ENCODE assay signal across 8 cellular contexts in genomic region chr7:23597908-23598224, GRCh38. TPM values are rescaled to one million over a fixed set of nuclear protein-coding genes. Genes with fewer than 3 reads are reported as not detected.
DNase-seq lines count a peak whose midpoint lies in the region; TF ChIP-seq lines count a peak whose summit lies in the region.

No MANE protein-coding gene starts in this region.

- peak overlapping the region in 1 of 2 experiments; percentile 48 for H2BK12ac ChIP-seq in mesenchymal stem cell (ENCODE audit: low read length in 2 of 2)

- no peak overlapping the region for H3K23ac ChIP-seq in mesenchymal stem cell (ENCODE audit: low read length in 2 of 2)

- peak overlapping the region; percentile 86 for H2BK5ac ChIP-seq in mesenchymal stem cell (ENCODE audit: low read depth, low read length, poor library complexity, severe bottlenecking)

- TF ChIP-seq CTCF in mammary epithelial cell (conservative IDR thresholded peaks at IDR 0.05 in 1 of 2, IDR thresholded peaks at IDR 0.05 in 1 of 2; ENCODE audit: extremely low read depth in 1 of 2, insufficient read depth in 1 of 2, low read depth in 1 of 2, low read length in 2 of 2), result no peak

- H3K27ac ChIP-seq in mammary epithelial cell (ENCODE audit: insufficient read depth, low read depth, low read length), result peak overlapping the region; percentile 55
- peak overlapping the region; percentile 61 for H3K27ac ChIP-seq in mesenchymal stem cell (ENCODE audit: low read length, poor library complexity, severe bottlenecking)
- H3K27ac ChIP-seq in urinary bladder (ENCODE audit: low read depth), result peak overlapping the region; percentile 76

- peak overlapping the region; percentile 90 to 95 for H3K18ac ChIP-seq in mesenchymal stem cell (ENCODE audit: low read depth in 1 of 2, low read length in 2 of 2)

- WGBS in mammary epithelial cell (ENCODE audit: low coverage, missing lambda C conversion rate), result 0% methylated on average over 3 of the region's 7 CpGs
- WGBS in mesenchymal stem cell, result 0% methylated on average over 3 of the region's 7 CpGs
- WGBS in urinary bladder, result 1% methylated on average over 7 of the region's 7 CpGs

- H3K9ac ChIP-seq in mammary epithelial cell (ENCODE audit: insufficient read depth, low read length) (peak overlapping the region; percentile 81), mesenchymal stem cell (ENCODE audit: low read length) (peak overlapping the region; percentile 93)

- in situ Hi-C loops in mammary epithelial cell (cut with MboI; ENCODE audit: low sequenced_read_pairs in 2 of 2), result no loop called here

- H3K36me3 ChIP-seq in mammary epithelial cell (ENCODE audit: insufficient read depth, low read length) (no peaks in the 10 kb centered on the region), mesenchymal stem cell (ENCODE audit: control insufficient read depth in 1 of 2, insufficient read depth in 2 of 2, low read depth in 1 of 2, low read length in 2 of 2) (peaks cover 0 to 3% of the 10 kb centered on the region in 2 experiments), urinary bladder (ENCODE audit: insufficient read depth) (no peaks in the 10 kb centered on the region)

- peaks cover 13% of the 10 kb centered on the region for H3K79me1 ChIP-seq in mesenchymal stem cell (replicated peaks; ENCODE audit: low read length, poor library complexity, severe bottlenecking)

- DNase-seq in SIG-M5 treated with dmso at 0.1 percent for 504 hours (lab: John Stamatoyannopoulos, UW; ENCODE audit: unreplicated experiment) (peak; percentile 46), SIG-M5 (lab: John Stamatoyannopoulos, UW) (no peak), mammary epithelial cell (no peak), mesenchymal stem cell (no peak), DMS53 (lab: John Stamatoyannopoulos, UW) (no peak), hepatic stellate cell (ENCODE audit: low spot score) (no peak)
- no peak for DNase-seq in Jurkat, Clone E6-1 (ENCODE audit: low read depth, low spot score)

- dilution Hi-C loops in mammary epithelial cell (cut with HindIII; ENCODE audit: low sequenced_read_pairs), result loop anchor here (5.0 kb wide), 1 partner anchor 59 kb away; no protein-coding TSS in a partner anchor

- peak overlapping the region; percentile 60 for H3K4me3 ChIP-seq in Jurkat, Clone E6-1 (ENCODE audit: low read length)
- peak overlapping the region; percentile 60 to 83 (median 78) for H3K4me3 ChIP-seq in mammary epithelial cell (replicated peaks in 1 of 3; ENCODE audit: insufficient read depth in 1 of 3, low read depth in 2 of 3, low read length in 3 of 3)
- peak overlapping the region; percentile 89 to 95 for H3K4me3 ChIP-seq in mesenchymal stem cell (ENCODE audit: insufficient read depth in 1 of 2, low read depth in 1 of 2, low read length in 2 of 2)
- peak overlapping the region; percentile 80 for H3K4me3 ChIP-seq in urinary bladder (ENCODE audit: low read depth, low read length)

- no peak overlapping the region for H4K8ac ChIP-seq in mesenchymal stem cell (ENCODE audit: low read length)

- H2AK5ac ChIP-seq in mesenchymal stem cell (ENCODE audit: low read length, severe bottlenecking), result no peak overlapping the region

- peak overlapping the region; percentile 82 for H2BK120ac ChIP-seq in mesenchymal stem cell (ENCODE audit: low read depth, low read length)

- CTCF ChIA-PET in mammary epithelial cell (lab: Charles Lee; ENCODE audit: low non-redundant PET), result interaction anchor here (0.6 kb wide), 1 partner anchor 11 kb away, joined by 5 read pairs; no protein-coding TSS in a partner anchor

- H4K20me1 ChIP-seq in mammary epithelial cell (ENCODE audit: insufficient read depth, low read length), result no peaks in the 10 kb centered on the region

- intact Hi-C loops in mammary epithelial cell (cut with micrococcal nuclease), result loop anchor here (5.0 kb wide), 1 partner anchor 99 kb away; no protein-coding TSS in a partner anchor

- peak overlapping the region; percentile 89 for H2AFZ ChIP-seq in mammary epithelial cell (ENCODE audit: low read depth, low read length)
- peak overlapping the region; percentile 97 for H2AFZ ChIP-seq in mesenchymal stem cell (ENCODE audit: low read depth, low read length)

- H3K27me3 ChIP-seq in mammary epithelial cell (ENCODE audit: insufficient read depth, low read length) (no peaks in the 10 kb centered on the region), mesenchymal stem cell (ENCODE audit: control insufficient read depth in 1 of 2, insufficient read depth in 1 of 2, low read length in 2 of 2) (no peaks in the 10 kb centered on the region)

- peaks cover 11% of the 10 kb centered on the region for H3K79me2 ChIP-seq in mammary epithelial cell (ENCODE audit: insufficient read depth, low read length)

- H3K9me3 ChIP-seq in mammary epithelial cell (replicated peaks; ENCODE audit: insufficient read depth, low read length) (no peaks in the 10 kb centered on the region), mesenchymal stem cell (ENCODE audit: control insufficient read depth, low read length) (no peaks in the 10 kb centered on the region)

- H4K91ac ChIP-seq in mesenchymal stem cell (ENCODE audit: low read length), result no peak overlapping the region

- BruUV-seq in mammary epithelial cell (replicated peaks; lab: Mats Ljungman, UMichigan), result TSS peak; percentile 43

- no peak overlapping the region for H2BK15ac ChIP-seq in mesenchymal stem cell (ENCODE audit: low read depth, poor library complexity, severe bottlenecking)

- H3K4me2 ChIP-seq in mammary epithelial cell (ENCODE audit: insufficient read depth, low read depth, low read length), result peak overlapping the region; percentile 84
- H3K4me2 ChIP-seq in mesenchymal stem cell (ENCODE audit: low read length, poor library complexity, severe bottlenecking), result peak overlapping the region; percentile 85

- no peak overlapping the region for H3K4ac ChIP-seq in mesenchymal stem cell (ENCODE audit: low read depth in 1 of 2, low read length in 2 of 2)

- peaks cover 20% of the 10 kb centered on the region for H3K4me1 ChIP-seq in mammary epithelial cell (ENCODE audit: insufficient read depth, low read length)
- H3K4me1 ChIP-seq in mesenchymal stem cell (ENCODE audit: control insufficient read depth, insufficient read depth, low read depth, low read length), result peaks cover 5% of the 10 kb centered on the region
- no peaks in the 10 kb centered on the region for H3K4me1 ChIP-seq in urinary bladder (ENCODE audit: insufficient read depth)

- H3K14ac ChIP-seq in mesenchymal stem cell (ENCODE audit: low read length in 2 of 2), result peak overlapping the region in 1 of 2 experiments; percentile 82

RNA-seq across cellular contexts. Expression of gene CCDC126, which starts 0.7 kb away (rescaled TPM):
- 15.2 TPM for polyA plus RNA-seq in Jurkat, Clone E6-1 (2012; ENCODE audit: insufficient read depth, insufficient read length)
- total RNA-seq in mammary epithelial cell (10 to 100 TPM in 1 of 2 donors, 1 to 10 TPM in 1; 6.8 to 21.7 TPM), urinary bladder (30.7 TPM)
- polyA plus RNA-seq in mammary epithelial cell (4.2 TPM), urinary bladder (10.1 TPM)
- polyA minus RNA-seq in mammary epithelial cell, result 0.47 TPM
- polyA plus RNA-seq in mesenchymal stem cell (2013, experiment 1 of 2), result 13.0 TPM
- 12.2 TPM for polyA plus RNA-seq in mesenchymal stem cell (2013, experiment 2 of 2)
